Comparison of ENCODE assay signal across 13 cellular contexts in the genomic region with DNA sequence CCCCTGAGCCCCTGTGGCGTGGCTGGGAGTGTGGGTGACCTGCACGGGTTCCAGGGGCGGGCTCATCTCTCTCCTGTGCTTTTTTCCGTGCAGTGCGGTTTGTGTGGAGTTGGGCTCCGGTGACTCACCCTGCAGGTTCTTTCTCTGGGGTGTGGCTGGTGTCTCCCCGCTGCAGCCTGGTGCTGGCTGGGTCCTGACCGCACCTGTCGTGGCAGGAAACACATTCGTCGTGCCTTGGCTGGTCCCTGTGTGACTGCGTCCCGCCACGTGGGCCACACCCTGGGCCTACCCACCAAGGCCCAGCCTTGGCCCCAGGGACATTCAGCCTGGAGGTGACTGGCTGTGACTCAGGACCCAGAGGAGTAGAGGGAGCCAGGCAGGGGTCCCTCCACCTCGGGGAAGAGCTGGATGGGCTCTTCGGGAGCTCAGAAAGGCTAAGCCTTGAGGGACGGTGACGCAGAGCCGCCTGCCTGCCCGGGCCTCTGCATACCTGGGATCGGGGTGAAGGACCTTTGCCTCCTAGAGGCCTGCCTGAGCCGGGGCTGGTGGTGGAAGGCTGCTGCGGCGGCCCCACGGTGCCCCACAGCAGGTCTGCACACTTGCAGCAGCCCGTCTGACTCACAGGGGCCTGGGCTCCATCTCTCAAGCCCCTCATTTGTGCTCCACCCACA. TPM values are rescaled to one million over a fixed set of nuclear protein-coding genes. Genes with fewer than 3 reads are reported as not detected.
DNase-seq lines count a peak whose midpoint lies in the region; ATAC-seq, FAIRE-seq and TF ChIP-seq lines count a peak whose summit lies in the region.
"Had no signal": no experiment of that assay in that cellular context is flagged by ENCODE, and none has a peak within 500 bp of the region (broad histone marks: within the 10 kb centered on the region; RNA-seq: fewer than 3 reads in every experiment).

No MANE protein-coding gene starts in this region.

- peaks cover 20% of the 10 kb centered on the region for H3K36me3 Mint-ChIP-seq in activated CD4-positive, alpha-beta T cell treated with anti-CD3 and anti-CD28 coated beads, Interleukin-2, amount 10 ng/mL, durations not matched to agents 7 days and 5 days (ENCODE audit: low read depth)

- peaks cover 5% of the 10 kb centered on the region for H3K4me1 Mint-ChIP-seq in activated CD4-positive, alpha-beta T cell treated with anti-CD3 and anti-CD28 coated beads, Interleukin-2, amount 10 ng/mL, durations not matched to agents 7 days and 5 days

- no peaks in the 10 kb centered on the region for H3K9me3 ChIP-seq in colonic mucosa

- DNase-seq in COLO668 (lab: John Stamatoyannopoulos, UW; ENCODE audit: unreplicated experiment) (peak; percentile 88), RCC 7860 (ENCODE audit: low spot score) (peak; percentile 25), colonic mucosa (peak; percentile 91), myocyte (ENCODE audit: low read depth) (peak; percentile 78)
- DNase-seq in activated CD4-positive, alpha-beta T cell treated with anti-CD3 and anti-CD28 coated beads, Interleukin-2, amount 10 ng/mL, durations not matched to agents 7 days and 5 days: no peak
- DNase-seq in activated CD4-positive, alpha-beta T cell treated with anti-CD3 and anti-CD28 coated beads for 1 hour: no peak
- DNase-seq: activated naive CD4-positive, alpha-beta T cell treated with Interleukin-2 at 50 U/mL for 16 hours; DMS79 treated with DMSO at 0.1 percent for 48 hours; NCI-H2081 treated with DMSO at 0.1 percent for 48 hours; stimulated activated CD8-positive, alpha-beta memory T cell treated with anti-CD3 and anti-CD28 coated beads, Interleukin-4, amount 100 ng/mL, for 48 hours had no signal

- peaks cover 8% of the 10 kb centered on the region for H3K36me3 ChIP-seq in colonic mucosa

- intact Hi-C loops in colonic mucosa (cut with DNase I): no loop called here

- no peak overlapping the region for H3K4me3 Mint-ChIP-seq in activated CD4-positive, alpha-beta T cell treated with anti-CD3 and anti-CD28 coated beads, Interleukin-2, amount 10 ng/mL, durations not matched to agents 7 days and 5 days

- no peaks in the 10 kb centered on the region for H3K9me3 Mint-ChIP-seq in activated CD4-positive, alpha-beta T cell treated with anti-CD3 and anti-CD28 coated beads, Interleukin-2, amount 10 ng/mL, durations not matched to agents 7 days and 5 days

- no peak overlapping the region for H3K27ac Mint-ChIP-seq in activated CD4-positive, alpha-beta T cell treated with anti-CD3 and anti-CD28 coated beads, Interleukin-2, amount 10 ng/mL, durations not matched to agents 7 days and 5 days

- no peak overlapping the region for H3K4me3 ChIP-seq in colonic mucosa

- TF ChIP-seq CTCF in colonic mucosa (IDR thresholded peaks at IDR 0.05): no peak

- POLR2A ChIA-PET in activated CD4-positive, alpha-beta T cell treated with anti-CD3 and anti-CD28 coated beads, Interleukin-2, amount 10 ng/mL, durations not matched to agents 7 days and 5 days (lab: Charles Lee): no interaction called here

- CTCF ChIA-PET in activated CD4-positive, alpha-beta T cell treated with anti-CD3 and anti-CD28 coated beads, Interleukin-2, amount 10 ng/mL, durations not matched to agents 7 days and 5 days (lab: Charles Lee): no interaction called here

- H3K27me3 ChIP-seq in colonic mucosa: no peaks in the 10 kb centered on the region

- ATAC-seq in HG03159 (IDR thresholded peaks at IDR 0.05; ENCODE audit: unreplicated experiment) (no peak), HG03520 (IDR thresholded peaks at IDR 0.05; ENCODE audit: unreplicated experiment) (no peak)

- FAIRE-seq in RCC 7860 (lab: Jason Lieb, UNC): no peak

- H3K9ac ChIP-seq in colonic mucosa (ENCODE audit: low read depth in 2 of 2, low read length in 2 of 2): peak overlapping the region; percentile 51 to 56
- H3K9ac ChIP-seq: parathyroid adenoma had no signal

- H3K4me1 ChIP-seq in colonic mucosa: peaks cover 36% of the 10 kb centered on the region
- H3K4me1 ChIP-seq: parathyroid adenoma had no signal

- peak overlapping the region; percentile 88 for H3K27ac ChIP-seq in colonic mucosa
- H3K27ac ChIP-seq: parathyroid adenoma had no signal

- H3K27me3 Mint-ChIP-seq in activated CD4-positive, alpha-beta T cell treated with anti-CD3 and anti-CD28 coated beads, Interleukin-2, amount 10 ng/mL, durations not matched to agents 7 days and 5 days: no peaks in the 10 kb centered on the region

RNA-seq across cellular contexts. Expression of a gene that starts 7.8 kb away (rescaled TPM):
- total RNA-seq in colonic mucosa (100 to 1,000 TPM; 102 to 131 TPM), myocyte (95.8 and 120 TPM in 2 replicates)
- 120 TPM for polyA plus RNA-seq in myocyte (2012)
- total RNA-seq in activated CD4-positive, alpha-beta T cell treated with anti-CD3 and anti-CD28 coated beads, Interleukin-2, amount 10 ng/mL, durations not matched to agents 7 days and 5 days: 10 to 100 TPM; 55.6 to 59.7 TPM

RNA-seq across cellular contexts. Expression of a gene that starts 14.9 kb away (rescaled TPM):
- total RNA-seq in colonic mucosa: 10 to 100 TPM; 18.2 to 24.5 TPM
- total RNA-seq in myocyte: 0.91 and 1.9 TPM in 2 replicates
- 1.6 TPM for polyA plus RNA-seq in myocyte (2012)
- under 1 TPM; 0.20 to 0.42 TPM for total RNA-seq in activated CD4-positive, alpha-beta T cell treated with anti-CD3 and anti-CD28 coated beads, Interleukin-2, amount 10 ng/mL, durations not matched to agents 7 days and 5 days

RNA-seq across cellular contexts. Expression of a gene that starts 27.6 kb away (rescaled TPM):
- total RNA-seq in colonic mucosa: 10 to 100 TPM; 48.2 to 83.5 TPM
- total RNA-seq in myocyte: 180 and 198 TPM in 2 replicates
- 142 TPM for polyA plus RNA-seq in myocyte (2012)
- total RNA-seq in activated CD4-positive, alpha-beta T cell treated with anti-CD3 and anti-CD28 coated beads, Interleukin-2, amount 10 ng/mL, durations not matched to agents 7 days and 5 days: 10 to 100 TPM; 72.9 to 77.2 TPM

RNA-seq across cellular contexts. Expression of a gene that starts 33.1 kb away (rescaled TPM):
- total RNA-seq in colonic mucosa: under 1 TPM; 0.07 to 0.27 TPM
- total RNA-seq in myocyte: 1.0 and 1.4 TPM in 2 replicates
- polyA plus RNA-seq in myocyte (2012): 2.3 TPM
- total RNA-seq in activated CD4-positive, alpha-beta T cell treated with anti-CD3 and anti-CD28 coated beads, Interleukin-2, amount 10 ng/mL, durations not matched to agents 7 days and 5 days: under 1 TPM; 0.07 to 0.19 TPM

RNA-seq across cellular contexts. Expression of a gene that starts 41.9 kb away (rescaled TPM):
- total RNA-seq in colonic mucosa (10 to 100 TPM; 26.5 to 53.5 TPM), myocyte (30.3 and 46.9 TPM in 2 replicates)
- polyA plus RNA-seq in myocyte (2012): 71.7 TPM
- total RNA-seq in activated CD4-positive, alpha-beta T cell treated with anti-CD3 and anti-CD28 coated beads, Interleukin-2, amount 10 ng/mL, durations not matched to agents 7 days and 5 days: 10 to 100 TPM; 35.9 to 36.4 TPM

Comparison
In these comparisons a context has a peak if more than half of its experiments do, and no peak if none do; other contexts are left out.
1. DNase-seq: peak in COLO668 (single experiment), RCC 7860 (single experiment), colonic mucosa (single experiment) and myocyte (single experiment); none in activated CD4-positive, alpha-beta T cell treated with anti-CD3 and anti-CD28 coated beads, Interleukin-2, amount 10 ng/mL, durations not matched to agents 7 days and 5 days (single experiment) and activated CD4-positive, alpha-beta T cell treated with anti-CD3 and anti-CD28 coated beads for 1 hour (single experiment).